Comparison of ENCODE assay signal across 1 cellular context in the genomic region with DNA sequence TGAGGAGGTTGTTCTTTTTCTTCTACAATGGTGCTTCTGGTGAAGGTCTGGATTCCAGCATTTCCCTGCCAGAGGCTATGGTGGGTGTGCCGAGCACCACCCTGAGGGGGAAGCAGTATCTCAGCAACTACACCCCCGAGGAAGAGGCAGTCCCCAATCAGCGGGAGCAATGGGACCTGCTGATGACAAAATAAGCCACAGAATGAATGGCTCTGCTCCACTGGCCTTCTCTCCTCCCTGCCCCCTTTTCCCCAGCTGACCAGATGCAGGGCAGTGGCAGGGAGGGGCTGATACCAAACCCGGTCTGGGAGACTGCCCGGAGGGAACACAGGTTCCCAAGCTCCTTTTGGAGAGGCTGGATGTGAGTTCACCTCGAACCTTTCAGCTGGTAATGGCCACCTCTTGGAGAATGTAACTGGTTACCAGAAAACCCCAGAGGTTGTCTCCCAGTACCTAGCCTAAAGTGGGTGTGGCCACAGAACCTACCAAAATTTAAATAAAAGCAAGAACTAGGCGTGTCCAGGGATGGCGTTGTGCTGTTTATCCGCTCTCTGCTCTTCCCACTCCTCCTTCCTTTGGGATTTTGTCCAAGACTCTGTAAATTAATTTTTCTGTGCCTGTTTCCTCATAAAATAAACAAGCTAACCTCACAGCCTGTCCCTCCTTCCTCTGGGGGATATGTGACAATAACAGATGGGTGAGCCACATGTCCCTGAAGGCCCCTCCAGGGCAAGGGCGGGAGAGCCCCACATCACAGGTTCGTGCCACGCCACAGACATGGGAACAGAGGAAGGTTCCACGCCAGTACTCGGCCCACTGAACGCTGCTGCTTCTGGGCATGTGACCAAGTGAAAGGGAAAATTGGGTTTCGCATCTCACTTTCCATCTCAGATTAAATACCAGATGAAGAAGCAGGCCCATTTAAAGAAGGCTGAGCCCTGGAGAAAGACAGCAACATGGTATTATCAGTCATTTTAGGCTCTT.
TF ChIP-seq lines count a peak whose summit lies in the region.

No MANE protein-coding gene starts in this region.

TF ChIP-seq in GM12878, 131 proteins besides CTCF, POLR2A, EP300 and RAD21 (continued from another document and continues in another):
- TF ChIP-seq STAT1 (conservative IDR thresholded peaks at IDR 0.05) (no peak), PKNOX1 (IDR thresholded peaks at IDR 0.05) (peak; percentile 73; the same call in 1 of the 2 replicates), SMC3 (IDR thresholded peaks at IDR 0.05; ENCODE audit: borderline replicate concordance, low read length) (no peak), CBFB (IDR thresholded peaks at IDR 0.05; ENCODE audit: low read depth) (no peak), HDAC6 (IDR thresholded peaks at IDR 0.05; ENCODE audit: unreplicated experiment) (no peak), BCLAF1 (IDR thresholded peaks at IDR 0.05) (no peak), TCF3 (IDR thresholded peaks at IDR 0.05; ENCODE audit: borderline replicate concordance, insufficient read depth, low read depth, low read length) (peak; percentile 52; the same call in 1 of the 2 replicates), CREB1 (IDR thresholded peaks at IDR 0.05; ENCODE audit: low read depth) (peak; percentile 53), E2F8 (IDR thresholded peaks at IDR 0.05; ENCODE audit: low read depth, partially characterized antibody) (no peak), BMI1 (IDR thresholded peaks at IDR 0.05; ENCODE audit: borderline replicate concordance) (peak; percentile 42; the same call in 1 of the 2 replicates), ESRRA (IDR thresholded peaks at IDR 0.05; ENCODE audit: low read length) (no peak), SPI1 (IDR thresholded peaks at IDR 0.05; ENCODE audit: borderline replicate concordance, insufficient read depth, low read depth, low read length) (no peak), CEBPB (IDR thresholded peaks at IDR 0.05; ENCODE audit: borderline replicate concordance in 1 of 2, low read depth in 2 of 2, low read length in 2 of 2) (no peak), NBN (IDR thresholded peaks at IDR 0.05) (peak; percentile 87), IRF4 (IDR thresholded peaks at IDR 0.05; ENCODE audit: low read depth, low read length) (peak; percentile 75; the same call in 1 of the 2 replicates), RB1 (IDR thresholded peaks at IDR 0.05; ENCODE audit: borderline replicate concordance) (no peak; the same call in 1 of the 2 replicates), ZBED1 (IDR thresholded peaks at IDR 0.05; ENCODE audit: borderline replicate concordance) (no peak), TARDBP (IDR thresholded peaks at IDR 0.05; ENCODE audit: borderline replicate concordance) (no peak), ZNF217 (IDR thresholded peaks at IDR 0.05) (no peak), RUNX3 (IDR thresholded peaks at IDR 0.05; ENCODE audit: low read length) (peak; percentile 75), TBL1XR1 (IDR thresholded peaks at IDR 0.05; ENCODE audit: low read depth, low read length) (no peak; the same call in 1 of the 2 replicates), CBX3 (IDR thresholded peaks at IDR 0.05; ENCODE audit: borderline replicate concordance, low read depth) (no peak), ZNF207 (IDR thresholded peaks at IDR 0.05; ENCODE audit: borderline replicate concordance) (no peak), MXI1 (IDR thresholded peaks at IDR 0.05; ENCODE audit: low read depth, low read length) (peak; percentile 77), SMARCA5 (IDR thresholded peaks at IDR 0.05) (no peak), ZNF274 (IDR thresholded peaks at IDR 0.05; ENCODE audit: insufficient read depth, insufficient read length) (no peak), PBX3 (IDR thresholded peaks at IDR 0.05; ENCODE audit: insufficient replicate concordance, low read depth, low read length) (no peak), NFIC (IDR thresholded peaks at IDR 0.05; ENCODE audit: low read depth, low read length) (peak; percentile 70), RELA (IDR thresholded peaks at IDR 0.05; ENCODE audit: borderline replicate concordance, partially characterized antibody) (peak; percentile 52), CHD2 (IDR thresholded peaks at IDR 0.05; ENCODE audit: borderline replicate concordance, low read depth, low read length) (peak; percentile 69), TAF1 (IDR thresholded peaks at IDR 0.05; ENCODE audit: borderline replicate concordance, low read depth, low read length) (no peak), IRF3 (IDR thresholded peaks at IDR 0.05) (no peak), MYC (IDR thresholded peaks at IDR 0.05; ENCODE audit: insufficient read depth, insufficient read length, insufficient replicate concordance, low read length, severe bottlenecking) (no peak), POLR2AphosphoS5 (IDR thresholded peaks at IDR 0.05; ENCODE audit: low read length) (peak; percentile 56), NFXL1 (IDR thresholded peaks at IDR 0.05; ENCODE audit: borderline replicate concordance) (no peak), STAT3 (IDR thresholded peaks at IDR 0.05; ENCODE audit: low read depth, low read length) (no peak), DPF2 (IDR thresholded peaks at IDR 0.05) (peak; percentile 66), HDAC2 (IDR thresholded peaks at IDR 0.05) (no peak), SRF (IDR thresholded peaks at IDR 0.05; ENCODE audit: low read depth in 2 of 2, low read length in 2 of 2) (no peak), SIX5 (IDR thresholded peaks at IDR 0.05; ENCODE audit: low read depth, low read length, severe bottlenecking) (no peak), EZH2 (IDR thresholded peaks at IDR 0.05; ENCODE audit: borderline replicate concordance, control insufficient read depth, low read depth, low read length) (no peak), SP1 (IDR thresholded peaks at IDR 0.05; ENCODE audit: low read depth, low read length) (peak; percentile 62), PML (IDR thresholded peaks at IDR 0.05; ENCODE audit: low read length) (no peak), SREBF2 (IDR thresholded peaks at IDR 0.05; ENCODE audit: low read length) (no peak)
- TF ChIP-seq, protein P1, sequence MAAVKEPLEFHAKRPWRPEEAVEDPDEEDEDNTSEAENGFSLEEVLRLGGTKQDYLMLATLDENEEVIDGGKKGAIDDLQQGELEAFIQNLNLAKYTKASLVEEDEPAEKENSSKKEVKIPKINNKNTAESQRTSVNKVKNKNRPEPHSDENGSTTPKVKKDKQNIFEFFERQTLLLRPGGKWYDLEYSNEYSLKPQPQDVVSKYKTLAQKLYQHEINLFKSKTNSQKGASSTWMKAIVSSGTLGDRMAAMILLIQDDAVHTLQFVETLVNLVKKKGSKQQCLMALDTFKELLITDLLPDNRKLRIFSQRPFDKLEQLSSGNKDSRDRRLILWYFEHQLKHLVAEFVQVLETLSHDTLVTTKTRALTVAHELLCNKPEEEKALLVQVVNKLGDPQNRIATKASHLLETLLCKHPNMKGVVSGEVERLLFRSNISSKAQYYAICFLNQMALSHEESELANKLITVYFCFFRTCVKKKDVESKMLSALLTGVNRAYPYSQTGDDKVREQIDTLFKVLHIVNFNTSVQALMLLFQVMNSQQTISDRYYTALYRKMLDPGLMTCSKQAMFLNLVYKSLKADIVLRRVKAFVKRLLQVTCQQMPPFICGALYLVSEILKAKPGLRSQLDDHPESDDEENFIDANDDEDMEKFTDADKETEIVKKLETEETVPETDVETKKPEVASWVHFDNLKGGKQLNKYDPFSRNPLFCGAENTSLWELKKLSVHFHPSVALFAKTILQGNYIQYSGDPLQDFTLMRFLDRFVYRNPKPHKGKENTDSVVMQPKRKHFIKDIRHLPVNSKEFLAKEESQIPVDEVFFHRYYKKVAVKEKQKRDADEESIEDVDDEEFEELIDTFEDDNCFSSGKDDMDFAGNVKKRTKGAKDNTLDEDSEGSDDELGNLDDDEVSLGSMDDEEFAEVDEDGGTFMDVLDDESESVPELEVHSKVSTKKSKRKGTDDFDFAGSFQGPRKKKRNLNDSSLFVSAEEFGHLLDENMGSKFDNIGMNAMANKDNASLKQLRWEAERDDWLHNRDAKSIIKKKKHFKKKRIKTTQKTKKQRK (IDR thresholded peaks at IDR 0.05; ENCODE audit: low read depth, low read length), result no peak
- TF ChIP-seq, protein P2, sequence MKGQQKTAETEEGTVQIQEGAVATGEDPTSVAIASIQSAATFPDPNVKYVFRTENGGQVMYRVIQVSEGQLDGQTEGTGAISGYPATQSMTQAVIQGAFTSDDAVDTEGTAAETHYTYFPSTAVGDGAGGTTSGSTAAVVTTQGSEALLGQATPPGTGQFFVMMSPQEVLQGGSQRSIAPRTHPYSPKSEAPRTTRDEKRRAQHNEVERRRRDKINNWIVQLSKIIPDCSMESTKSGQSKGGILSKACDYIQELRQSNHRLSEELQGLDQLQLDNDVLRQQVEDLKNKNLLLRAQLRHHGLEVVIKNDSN (IDR thresholded peaks at IDR 0.05; ENCODE audit: borderline replicate concordance, extremely low read length, insufficient read depth, low read depth, low read length), result peak; percentile 75
